Comparison of ENCODE assay signal across 10 cellular contexts in genomic region chr9:77598510-77598909, GRCh38. TPM values are rescaled to one million over a fixed set of nuclear protein-coding genes. Genes with fewer than 3 reads are reported as not detected.
DNase-seq lines count a peak whose midpoint lies in the region; ATAC-seq and TF ChIP-seq lines count a peak whose summit lies in the region.
"Had no signal": no experiment of that assay in that cellular context is flagged by ENCODE, and none has a peak within 500 bp of the region (broad histone marks: within the 10 kb centered on the region; RNA-seq: fewer than 3 reads in every experiment).

No MANE protein-coding gene starts in this region.

- H3K4me1 ChIP-seq in adipocyte (ENCODE audit: control insufficient read depth, insufficient read depth, low read length) = peaks cover 33% of the 10 kb centered on the region
- peaks cover 7% of the 10 kb centered on the region for H3K4me1 ChIP-seq in right cardiac atrium (ENCODE audit: control insufficient read depth, insufficient read depth, low read length)
- peaks cover 4 to 45% (median 20%) of the 10 kb centered on the region in 4 donors for H3K4me1 ChIP-seq in transverse colon

- H3K27ac ChIP-seq in right cardiac atrium (ENCODE audit: low read length) = peak overlapping the region; percentile 52
- peak overlapping the region; percentile 30 to 45 (median 36) for H3K27ac ChIP-seq in transverse colon

- intact Hi-C loops in right cardiac atrium (cut with DNase I) (loop anchor here in 1 of 4 donors (10.0 kb wide), 1 partner anchor 46 kb away; the partner anchor contains the start of gene GNA14), transverse colon (cut with DNase I; ENCODE audit: low total_unique reads) (no loop called here)

- TF ChIP-seq POLR2A in transverse colon (IDR thresholded peaks at IDR 0.05) = no peak

- no peak overlapping the region for H3K9ac ChIP-seq in adipocyte (ENCODE audit: low read length)

- in situ Hi-C loops in transverse colon (cut with MboI; ENCODE audit: low pct_ligation_motif_present in 1 of 4, low pct_unique_long_range_greater_than_20kb in 1 of 4, low sequenced_read_pairs in 3 of 4) = no loop called here

- no peaks in the 10 kb centered on the region for H3K36me3 ChIP-seq in adipocyte (ENCODE audit: control insufficient read depth, insufficient read depth, low read length, severe bottlenecking)
- H3K36me3 ChIP-seq in transverse colon = no peaks in the 10 kb centered on the region

- H3K4me3 ChIP-seq in adipocyte (ENCODE audit: low read length) (no peak overlapping the region), right cardiac atrium (ENCODE audit: low read length) (no peak overlapping the region), transverse colon (no peak overlapping the region)

- no peak for TF ChIP-seq CTCF in transverse colon (IDR thresholded peaks at IDR 0.05)

- ATAC-seq in right cardiac atrium (peak; percentile 75 to 83), HG03565 (IDR thresholded peaks at IDR 0.05; ENCODE audit: unreplicated experiment) (no peak), HG03025 (IDR thresholded peaks at IDR 0.05; ENCODE audit: low FRiP score, unreplicated experiment) (no peak)
- ATAC-seq: naive thymus-derived CD4-positive, alpha-beta T cell had no signal

- no peak for TF ChIP-seq EP300 in transverse colon (IDR thresholded peaks at IDR 0.05; ENCODE audit: low read depth)

- DNase-seq in DMS79 treated with DMSO at 0.1 percent for 48 hours (lab: John Stamatoyannopoulos, UW) (peak; percentile 18), DMS79 (lab: John Stamatoyannopoulos, UW) (no peak), adipocyte (ENCODE audit: low read depth) (peak; percentile 38), right cardiac atrium (peak in 2 of 3 donors; percentile 55 to 57), transverse colon (no peak)
- DNase-seq in activated T-cell treated with anti-CD3 and anti-CD28 coated beads, Interleukin-2, amount 50 U/mL, for 48 hours = no peak
- DNase-seq: naive thymus-derived CD4-positive, alpha-beta T cell had no signal

- H3K27me3 ChIP-seq in adipocyte (replicated peaks; ENCODE audit: control insufficient read depth, insufficient read depth, low read length) = no peaks in the 10 kb centered on the region
- H3K27me3 ChIP-seq in right cardiac atrium (ENCODE audit: control insufficient read depth, insufficient read depth) = no peaks in the 10 kb centered on the region
- H3K27me3 ChIP-seq in transverse colon = no peaks in the 10 kb centered on the region

- WGBS in right cardiac atrium = 27% methylated on average over 3 of the region's 3 CpGs
- WGBS in transverse colon (ENCODE audit: low coverage in 1 of 2), 2 donors = 27 to 47% methylated on average over 2 to 3 of the region's 3 CpGs

- H3K9me3 ChIP-seq in adipocyte (ENCODE audit: control insufficient read depth, low read length) (no peaks in the 10 kb centered on the region), right cardiac atrium (ENCODE audit: control insufficient read depth, low read length) (no peaks in the 10 kb centered on the region), transverse colon (no peaks in the 10 kb centered on the region)

RNA-seq across cellular contexts. Expression of gene GNA14, which starts 49.6 kb away (rescaled TPM):
- total RNA-seq in right cardiac atrium (1 to 10 TPM; 4.0 to 5.2 (median 4.4) TPM), transverse colon (10 to 100 TPM in 3 of 4 donors, 1 to 10 TPM in 1; 9.4 to 64.9 (median 16.9) TPM)
- polyA plus RNA-seq in right cardiac atrium = 2.5 TPM
- total RNA-seq: T-helper 2 cell treated with Interferon-gamma antibody and Interleukin-4, amounts not matched to agents 100 ng/mL and 5 ng/mL, for 36 hours had no signal
- polyA plus RNA-seq: naive thymus-derived CD4-positive, alpha-beta T cell had no signal

Comparison
In these comparisons a context has a peak if more than half of its experiments do, and no peak if none do; other contexts are left out.
1. DNase-seq: peak in DMS79 treated with DMSO at 0.1 percent for 48 hours (single experiment), adipocyte (single experiment) and right cardiac atrium (2 of 3); none in DMS79 (single experiment), transverse colon (single experiment) and activated T-cell treated with anti-CD3 and anti-CD28 coated beads, Interleukin-2, amount 50 U/mL, for 48 hours (0 of 2).
2. ATAC-seq: peak in right cardiac atrium (2 of 2); none in HG03565 (single experiment) and HG03025 (single experiment).